ENCODE assay signal across 24 cellular contexts in the genomic region with DNA sequence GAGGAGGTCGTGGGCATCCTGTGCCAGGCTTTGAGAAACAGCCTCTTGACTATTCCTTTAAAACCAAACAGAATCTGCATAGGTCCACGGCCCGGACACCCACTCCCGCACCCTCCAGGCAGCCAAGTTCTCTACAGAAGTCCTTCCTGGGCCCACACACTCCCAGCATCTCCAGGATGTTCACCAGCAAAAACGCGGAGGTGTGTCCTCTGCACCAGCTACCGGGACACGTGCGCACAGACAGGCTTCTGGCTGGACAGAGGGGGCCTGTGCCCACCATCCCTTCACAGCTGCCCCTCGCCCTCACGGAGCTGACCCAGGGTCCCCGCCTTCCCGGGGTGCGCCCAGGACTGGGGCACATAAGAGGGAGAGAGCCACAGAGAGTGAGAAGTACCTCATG. TPM values are rescaled to one million over a fixed set of nuclear protein-coding genes. Genes with fewer than 3 reads are reported as not detected.
A peak's percentile ranks its signal among the peaks of the same experiment; 100 is the strongest.
DNase-seq lines count a peak whose midpoint lies in the region; ATAC-seq, FAIRE-seq and TF ChIP-seq lines count a peak whose summit lies in the region.
"Had no signal": no experiment of that assay in that cellular context is flagged by ENCODE, and none has a peak within 500 bp of the region (broad histone marks: within the 10 kb centered on the region; RNA-seq: fewer than 3 reads in every experiment).

No MANE protein-coding gene starts in this region.

- H3K23ac ChIP-seq in neuronal stem cell (ENCODE audit: low read depth, low read length, poor library complexity) = no peak overlapping the region

- no peak overlapping the region for H2BK120ac ChIP-seq in neuronal stem cell (ENCODE audit: low read depth, low read length)

- intact Hi-C loops in Right ventricle myocardium inferior (cut with DNase I) (loop anchor here (5.0 kb wide), 1 partner anchor 355 kb away; no protein-coding TSS in a partner anchor), left ventricle myocardium inferior (cut with micrococcal nuclease) (no loop called here)

- H2BK12ac ChIP-seq in neuronal stem cell (ENCODE audit: low read length) = no peak overlapping the region

- no peaks in the 10 kb centered on the region for H3K36me3 ChIP-seq in left ventricle myocardium inferior
- no peaks in the 10 kb centered on the region; a peak in 1 of 3 replicates for H3K36me3 ChIP-seq in HEK293 (ENCODE audit: control insufficient read depth in 2 of 2, insufficient read depth in 1 of 2, low read length in 2 of 2)
- H3K36me3 ChIP-seq in neuronal stem cell (replicated peaks in 1 of 2; ENCODE audit: control insufficient read depth in 2 of 2, insufficient read depth in 2 of 2, low read length in 2 of 2) = no peaks in the 10 kb centered on the region

- no peak for TF ChIP-seq CTCF in left ventricle myocardium inferior (IDR thresholded peaks at IDR 0.05; ENCODE audit: borderline replicate concordance)
- TF ChIP-seq CTCF in HEK293 (tag by site-specific recombination; IDR thresholded peaks at IDR 0.05) = no peak

- H3K9me3 Mint-ChIP-seq in stimulated activated memory B cell treated with anti-CD40 and anti-IgM and Interleukin-4, amounts not matched to agents 10 μg/mL and 1 μg/mL and 100 μg/mL, for 72 hours = no peaks in the 10 kb centered on the region
- H3K9me3 Mint-ChIP-seq: CD4-positive, alpha-beta T cell; CD8-positive, alpha-beta T cell had no signal

- no peak overlapping the region for H2BK15ac ChIP-seq in neuronal stem cell (ENCODE audit: low read length)

- H3K4me1 ChIP-seq in left ventricle myocardium inferior (peaks cover 5% of the 10 kb centered on the region), HEK293 (ENCODE audit: control insufficient read depth, insufficient read depth, low read length) (peaks cover 7% of the 10 kb centered on the region), neuronal stem cell (ENCODE audit: control insufficient read depth in 2 of 2, insufficient read depth in 1 of 2, low read depth in 1 of 2, low read length in 2 of 2) (peaks cover 2 to 5% of the 10 kb centered on the region in 2 donors)
- H3K4me1 ChIP-seq: A549 had no signal

- no peak overlapping the region for H3K4me3 ChIP-seq in left ventricle myocardium inferior
- no peak overlapping the region for H3K4me3 ChIP-seq in HEK293 (ENCODE audit: low read depth, low read length)
- H3K4me3 ChIP-seq in neuronal stem cell (ENCODE audit: low read length in 2 of 2) = no peak overlapping the region
- H3K4me3 ChIP-seq: A549; BLaER1 treated with 17β-estradiol and CSF1 and Interleukin-3, amounts not matched to agents 10 nM and 100 nM; GM12878 had no signal

- no peak overlapping the region for H3K4me2 ChIP-seq in neuronal stem cell (ENCODE audit: insufficient read depth, low read length, poor library complexity, severe bottlenecking)
- H3K4me2 ChIP-seq: A549; BLaER1 treated with 17β-estradiol and CSF1 and Interleukin-3, amounts not matched to agents 10 nM and 100 nM had no signal

- H3K79me1 ChIP-seq in neuronal stem cell (ENCODE audit: low read depth, low read length) = peaks cover 2% of the 10 kb centered on the region

- WGBS in neuronal stem cell (ENCODE audit: extremely low coverage in 2 of 2, insufficient read length in 2 of 2, insufficient replicate concordance in 1 of 2), 2 donors = no CpG with 5 or more reads among the region's 14 CpGs

- no peak overlapping the region for H4K8ac ChIP-seq in neuronal stem cell (ENCODE audit: low read depth, low read length)

- CTCF ChIA-PET in HEK293 (lab: Yijun Ruan, JAX) = interaction anchor here (0.6 to 16.3 kb wide), 16 partner anchors 11 to 679 kb away, joined by 3 to 272 read pairs (median 7); a partner anchor contains a TSS

- peak; percentile 46 for DNase-seq in Right ventricle myocardium inferior (ENCODE audit: missing footprints)
- no peak for DNase-seq in left ventricle myocardium inferior
- DNase-seq in neuronal stem cell (ENCODE audit: low spot score) = no peak
- DNase-seq in GM19239 (ENCODE audit: insufficient read length, low spot score) = no peak
- no peak for DNase-seq in MV-4-11 (lab: John Stamatoyannopoulos, UW)
- DNase-seq: AML-193; Caco-2; Calu3; CD4-positive, alpha-beta T cell; CD8-positive, alpha-beta T cell; DND-41; EL; GDM1 had no signal

- H3K27ac Mint-ChIP-seq in stimulated activated memory B cell treated with anti-CD40 and anti-IgM and Interleukin-4, amounts not matched to agents 10 μg/mL and 1 μg/mL and 100 μg/mL, for 72 hours = no peak overlapping the region
- H3K27ac Mint-ChIP-seq: B cell; CD4-positive, alpha-beta T cell; CD8-positive, alpha-beta T cell had no signal

- no peak overlapping the region for H2BK5ac ChIP-seq in neuronal stem cell (ENCODE audit: low read length)

- ATAC-seq in Right ventricle myocardium inferior = no peak
- peak; percentile 14 for ATAC-seq in stimulated activated memory B cell treated with anti-CD40 and anti-IgM and Interleukin-4, amounts not matched to agents 10 μg/mL and 1 μg/mL and 100 μg/mL, for 72 hours
- ATAC-seq: CD8-positive, alpha-beta T cell; GM12878 had no signal

- no peaks in the 10 kb centered on the region for H3K36me3 Mint-ChIP-seq in stimulated activated memory B cell treated with anti-CD40 and anti-IgM and Interleukin-4, amounts not matched to agents 10 μg/mL and 1 μg/mL and 100 μg/mL, for 72 hours
- H3K36me3 Mint-ChIP-seq: CD8-positive, alpha-beta T cell had no signal

- H3K27ac ChIP-seq in left ventricle myocardium inferior (replicated peaks) = no peak overlapping the region
- no peak overlapping the region for H3K27ac ChIP-seq in HEK293 (ENCODE audit: extremely low read depth, low read depth, low read length)
- H3K27ac ChIP-seq in neuronal stem cell (replicated peaks; ENCODE audit: low read length) = no peak overlapping the region
- H3K27ac ChIP-seq: 22Rv1; A549; BLaER1 treated with 17β-estradiol and CSF1 and Interleukin-3, amounts not matched to agents 10 nM and 100 nM; C4-2B had no signal

- no peak overlapping the region for H3K4ac ChIP-seq in neuronal stem cell (ENCODE audit: low read length)

- H2AK5ac ChIP-seq in neuronal stem cell (ENCODE audit: low read depth, low read length) = peak overlapping the region; percentile 30

- no peak overlapping the region for H4K91ac ChIP-seq in neuronal stem cell (ENCODE audit: low read depth, low read length, poor library complexity)

- H3K14ac ChIP-seq in neuronal stem cell (ENCODE audit: low read length) = no peak overlapping the region

- no peaks in the 10 kb centered on the region for H3K27me3 Mint-ChIP-seq in stimulated activated memory B cell treated with anti-CD40 and anti-IgM and Interleukin-4, amounts not matched to agents 10 μg/mL and 1 μg/mL and 100 μg/mL, for 72 hours
- H3K27me3 Mint-ChIP-seq: B cell; CD4-positive, alpha-beta T cell had no signal

- FAIRE-seq in GM19239 (lab: Jason Lieb, UNC) = no peak
- FAIRE-seq: D721Med, GM12878, GM12892, GM18507 had no signal

- POLR2A ChIA-PET in HEK293 (lab: Yijun Ruan, JAX) = interaction anchor here (0.6 kb wide), 1 partner anchor 49 kb away, joined by 3 read pairs; no protein-coding TSS in a partner anchor

- H3K9me3 ChIP-seq in left ventricle myocardium inferior (replicated peaks) = no peaks in the 10 kb centered on the region
- H3K9me3 ChIP-seq in HEK293 (ENCODE audit: control insufficient read depth, insufficient read depth, low read depth, low read length) = no peaks in the 10 kb centered on the region
- no peaks in the 10 kb centered on the region for H3K9me3 ChIP-seq in neuronal stem cell (replicated peaks in 1 of 2; ENCODE audit: control insufficient read depth in 2 of 2, insufficient read depth in 1 of 2, low read depth in 1 of 2, low read length in 2 of 2)
- H3K9me3 ChIP-seq: A549; BLaER1 treated with 17β-estradiol and CSF1 and Interleukin-3, amounts not matched to agents 10 nM and 100 nM; Caco-2 had no signal

- H2AFZ ChIP-seq in neuronal stem cell (ENCODE audit: low read length) = no peak overlapping the region

- no peak overlapping the region for H3K9ac ChIP-seq in neuronal stem cell (ENCODE audit: low read depth, low read length, poor library complexity)
- H3K9ac ChIP-seq: BLaER1 treated with 17β-estradiol and CSF1 and Interleukin-3, amounts not matched to agents 10 nM and 100 nM had no signal

- no peak overlapping the region for H3K4me3 Mint-ChIP-seq in stimulated activated memory B cell treated with anti-CD40 and anti-IgM and Interleukin-4, amounts not matched to agents 10 μg/mL and 1 μg/mL and 100 μg/mL, for 72 hours
- H3K4me3 Mint-ChIP-seq: B cell; CD4-positive, alpha-beta T cell; CD8-positive, alpha-beta T cell had no signal

- peaks cover 12% of the 10 kb centered on the region for H3K4me1 Mint-ChIP-seq in stimulated activated memory B cell treated with anti-CD40 and anti-IgM and Interleukin-4, amounts not matched to agents 10 μg/mL and 1 μg/mL and 100 μg/mL, for 72 hours

- H3K27me3 ChIP-seq in left ventricle myocardium inferior (ENCODE audit: low read depth) (no peaks in the 10 kb centered on the region), neuronal stem cell (ENCODE audit: control insufficient read depth in 3 of 3, insufficient read depth in 3 of 3, low read depth in 1 of 3, low read length in 3 of 3) (no peaks in the 10 kb centered on the region)
- H3K27me3 ChIP-seq: BLaER1 treated with 17β-estradiol and CSF1 and Interleukin-3, amounts not matched to agents 10 nM and 100 nM had no signal

- H3K18ac ChIP-seq in neuronal stem cell (ENCODE audit: low read length) = no peak overlapping the region

TF ChIP-seq in HEK293, 187 proteins besides CTCF, POLR2A, EP300 and RAD21:
- TF ChIP-seq EGR2 (tag by site-specific recombination; IDR thresholded peaks at IDR 0.05; ENCODE audit: low read depth) (peak; percentile 21; the same call in 1 of the 2 replicates), ZNF335 (tag by site-specific recombination; conservative IDR thresholded peaks at IDR 0.05) (no peak), ZFHX2 (tag by site-specific recombination; conservative IDR thresholded peaks at IDR 0.05) (0 out of 2 replicates have a peak, but pooled peaks have one; percentile 13), ZNF341 (tag by site-specific recombination; IDR thresholded peaks at IDR 0.05; ENCODE audit: low read depth) (no peak)

RNA-seq across cellular contexts. Expression of a gene that starts 44.2 kb away (rescaled TPM):
- total RNA-seq in Right ventricle myocardium inferior (17.5 TPM), left ventricle myocardium inferior (13.0 TPM)
- polyA plus RNA-seq in neuronal stem cell (2013, experiment 1 of 2) = 23.4 TPM
- 23.1 TPM for polyA plus RNA-seq in neuronal stem cell (2013, experiment 2 of 2)
